ENCODE assay signal across 7 cellular contexts in genomic region chr7:143213478-143213877, GRCh38. TPM values are rescaled to one million over a fixed set of nuclear protein-coding genes. Genes with fewer than 3 reads are reported as not detected.
"Had no signal": no experiment of that assay in that cellular context is flagged by ENCODE, and none has a peak within 500 bp of the region (broad histone marks: within the 10 kb centered on the region; RNA-seq: fewer than 3 reads in every experiment).

No MANE protein-coding gene starts in this region.

RNA-seq across cellular contexts. Expression of gene TAS2R40, which starts 8.4 kb away (rescaled TPM):
- total RNA-seq: GM23248, GM23338, H1, H4, H7, H9, HFFc6 had no signal
- polyA plus RNA-seq: GM23248, GM23338, H1 had no signal

RNA-seq across cellular contexts. Expression of gene TAS2R39, which starts 30.3 kb away (rescaled TPM):
- total RNA-seq: GM23248, H1, H4, H7, H9, HFFc6 had no signal
- polyA plus RNA-seq: GM23248, GM23338, H1 had no signal
